ENCODE assay signal across 25 cellular contexts in genomic region chr10:108338146-108338545, GRCh38.
"Had no signal": no experiment of that assay in that cellular context is flagged by ENCODE, and none has a peak within 500 bp of the region (broad histone marks: within the 10 kb centered on the region; RNA-seq: fewer than 3 reads in every experiment).

No MANE protein-coding gene starts in this region.

- H3K27ac ChIP-seq: coronary artery, gastroesophageal sphincter, heart left ventricle, hepatocyte, ovary, psoas muscle, sigmoid colon, spleen, thoracic aorta, tibial nerve, upper lobe of right lung, vagina had no signal

- H3K4me1 Mint-ChIP-seq: naive thymus-derived CD8-positive, alpha-beta T cell; nephron progenitor cell; stimulated activated naive B cell treated with anti-CD40 and anti-IgM and Interleukin-4, amounts not matched to agents 10 μg/mL and 1 μg/mL and 100 μg/mL, for 72 hours had no signal

- H3K4me1 ChIP-seq: gastroesophageal sphincter, heart left ventricle, psoas muscle, sigmoid colon, spleen, tibial nerve, upper lobe of right lung, vagina had no signal

- H3K4me2 ChIP-seq: hepatocyte had no signal

- H3K4me3 ChIP-seq: coronary artery, gastroesophageal sphincter, heart left ventricle, hepatocyte, ovary, psoas muscle, sigmoid colon, spleen, thoracic aorta, tibial nerve, upper lobe of right lung, vagina had no signal

- H3K4me3 Mint-ChIP-seq: naive thymus-derived CD8-positive, alpha-beta T cell; nephron progenitor cell; stimulated activated naive B cell treated with anti-CD40 and anti-IgM and Interleukin-4, amounts not matched to agents 10 μg/mL and 1 μg/mL and 100 μg/mL, for 72 hours; stimulated activated naive CD8-positive, alpha-beta T cell treated with anti-CD3 and anti-CD28 coated beads, Interleukin-15, Interleukin-2, amounts not matched to agents 100 ng/mL and 50 ng/mL, for 24 hours had no signal

- ATAC-seq: gastroesophageal sphincter; heart left ventricle; left lobe of liver; naive thymus-derived CD8-positive, alpha-beta T cell; psoas muscle; right cardiac atrium; stimulated activated naive B cell treated with anti-CD40 and anti-IgM and Interleukin-4, amounts not matched to agents 10 μg/mL and 1 μg/mL and 100 μg/mL, for 72 hours; upper lobe of right lung had no signal

- H2AFZ ChIP-seq: hepatocyte had no signal

- H3K36me3 Mint-ChIP-seq: naive thymus-derived CD8-positive, alpha-beta T cell; stimulated activated naive B cell treated with anti-CD40 and anti-IgM and Interleukin-4, amounts not matched to agents 10 μg/mL and 1 μg/mL and 100 μg/mL, for 72 hours had no signal

- H3K27ac Mint-ChIP-seq: naive thymus-derived CD8-positive, alpha-beta T cell; nephron progenitor cell; stimulated activated naive B cell treated with anti-CD40 and anti-IgM and Interleukin-4, amounts not matched to agents 10 μg/mL and 1 μg/mL and 100 μg/mL, for 72 hours; stimulated activated naive CD8-positive, alpha-beta T cell treated with anti-CD3 and anti-CD28 coated beads, Interleukin-15, Interleukin-2, amounts not matched to agents 100 ng/mL and 50 ng/mL, for 24 hours had no signal

- H3K9me3 ChIP-seq: ovary, sigmoid colon, thoracic aorta, upper lobe of right lung, vagina had no signal

- H3K27me3 Mint-ChIP-seq: naive thymus-derived CD8-positive, alpha-beta T cell; stimulated activated naive B cell treated with anti-CD40 and anti-IgM and Interleukin-4, amounts not matched to agents 10 μg/mL and 1 μg/mL and 100 μg/mL, for 72 hours; stimulated activated naive CD8-positive, alpha-beta T cell treated with anti-CD3 and anti-CD28 coated beads, Interleukin-15, Interleukin-2, amounts not matched to agents 100 ng/mL and 50 ng/mL, for 24 hours had no signal

- DNase-seq: dermis blood vessel endothelial cell; effector memory CD4-positive, alpha-beta T cell; foreskin fibroblast; heart left ventricle; kidney; naive thymus-derived CD8-positive, alpha-beta T cell; nephron progenitor cell; nucleus accumbens; ovary; posterior cingulate gyrus; psoas muscle; right cardiac atrium; sigmoid colon; spleen; stimulated activated CD4-positive, alpha-beta T cell treated with anti-CD3 and anti-CD28 coated beads, Interleukin-4, amount 100 ng/mL, for 4 hours; stimulated activated naive B cell treated with anti-CD40 and anti-IgM and Interleukin-4, amounts not matched to agents 10 μg/mL and 1 μg/mL and 100 μg/mL, for 72 hours; upper lobe of right lung had no signal

- H3K36me3 ChIP-seq: gastroesophageal sphincter, heart left ventricle, ovary, sigmoid colon, spleen, thoracic aorta, tibial nerve, upper lobe of right lung, vagina had no signal

- H3K27me3 ChIP-seq: gastroesophageal sphincter, heart left ventricle, hepatocyte, ovary, sigmoid colon, spleen, tibial nerve, upper lobe of right lung, vagina had no signal

- H3K79me2 ChIP-seq: hepatocyte had no signal
